Comparison of ENCODE assay signal across 8 cellular contexts in the genomic region with DNA sequence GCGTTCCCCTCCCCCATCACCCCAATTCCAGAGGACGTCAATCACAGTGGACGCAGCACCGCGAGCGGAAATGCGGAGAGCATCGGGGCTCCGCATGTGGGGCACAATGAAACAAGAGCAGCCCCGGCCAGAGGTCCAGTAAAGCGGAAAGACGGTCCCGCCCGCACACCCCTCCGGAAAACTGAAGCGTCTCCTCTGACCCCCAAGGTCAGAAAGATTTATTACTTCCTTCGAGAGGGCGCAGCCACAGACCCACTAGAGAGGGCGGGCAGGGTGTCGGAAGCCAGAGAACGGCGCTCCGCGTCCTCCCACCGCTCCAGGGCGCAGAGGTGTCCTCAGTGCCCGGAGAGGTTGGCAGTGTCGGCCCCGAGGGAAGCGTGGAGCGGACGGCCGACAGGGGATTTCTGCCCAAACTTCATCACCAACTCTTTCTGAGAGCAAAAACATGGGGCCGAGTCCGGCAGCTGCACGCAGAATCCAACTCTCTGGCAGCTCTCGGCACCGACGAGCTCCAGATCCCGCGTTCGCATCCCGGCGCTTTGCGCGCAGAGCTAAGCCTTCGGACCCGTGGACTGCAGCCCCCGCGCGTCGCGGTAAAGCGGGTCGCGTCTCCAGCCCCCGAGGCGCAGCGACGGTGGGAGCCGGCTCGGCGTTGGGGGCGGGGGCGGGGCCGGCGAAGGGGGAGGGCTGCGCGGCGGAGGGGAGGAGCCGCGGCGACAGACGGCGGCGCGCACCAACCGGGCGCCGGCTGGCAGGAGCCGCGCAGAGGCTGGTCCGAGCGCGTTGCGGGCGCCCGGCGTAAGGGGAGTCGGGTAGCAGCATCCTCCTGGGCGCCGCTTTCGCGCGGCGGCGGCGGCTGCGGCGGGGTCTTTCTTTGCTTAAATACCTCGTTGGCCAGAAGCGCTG. TPM values are rescaled to one million over a fixed set of nuclear protein-coding genes. Genes with fewer than 3 reads are reported as not detected.
A peak's percentile ranks its signal among the peaks of the same experiment; 100 is the strongest.
DNase-seq lines count a peak whose midpoint lies in the region; FAIRE-seq and TF ChIP-seq lines count a peak whose summit lies in the region.

A gene with protein sequence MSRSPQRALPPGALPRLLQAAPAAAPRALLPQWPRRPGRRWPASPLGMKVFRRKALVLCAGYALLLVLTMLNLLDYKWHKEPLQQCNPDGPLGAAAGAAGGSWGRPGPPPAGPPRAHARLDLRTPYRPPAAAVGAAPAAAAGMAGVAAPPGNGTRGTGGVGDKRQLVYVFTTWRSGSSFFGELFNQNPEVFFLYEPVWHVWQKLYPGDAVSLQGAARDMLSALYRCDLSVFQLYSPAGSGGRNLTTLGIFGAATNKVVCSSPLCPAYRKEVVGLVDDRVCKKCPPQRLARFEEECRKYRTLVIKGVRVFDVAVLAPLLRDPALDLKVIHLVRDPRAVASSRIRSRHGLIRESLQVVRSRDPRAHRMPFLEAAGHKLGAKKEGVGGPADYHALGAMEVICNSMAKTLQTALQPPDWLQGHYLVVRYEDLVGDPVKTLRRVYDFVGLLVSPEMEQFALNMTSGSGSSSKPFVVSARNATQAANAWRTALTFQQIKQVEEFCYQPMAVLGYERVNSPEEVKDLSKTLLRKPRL (plus strand): TSS at position 763 of the 906 bp plus-strand sequence. CDS start 1,046 bp downstream, outside the sequence.

- H3K27me3 Mint-ChIP-seq in astrocyte (ENCODE audit: low read depth, unreplicated experiment), result peaks cover 19% of the 10 kb centered on the region

- H2AFZ ChIP-seq in astrocyte (ENCODE audit: low read depth, low read length), result peak within 1 kb of the TSS; percentile 96

- H3K4me1 ChIP-seq in astrocyte (ENCODE audit: insufficient read depth, low read length), result no peaks in the 10 kb centered on the region

- peaks cover 5% of the 10 kb centered on the region; the same call in 1 of the 2 replicates for H3K36me3 ChIP-seq in GM06990 (ENCODE audit: control insufficient read depth, insufficient read depth, low read length)
- H3K36me3 ChIP-seq in astrocyte (ENCODE audit: insufficient read depth, low read length), result no peaks in the 10 kb centered on the region

- peaks cover 2% of the 10 kb centered on the region for H3K4me1 Mint-ChIP-seq in astrocyte (ENCODE audit: low read depth, unreplicated experiment)

- H3K9me3 ChIP-seq in astrocyte (ENCODE audit: insufficient read depth, low read depth, low read length), result no peaks in the 10 kb centered on the region

- peaks cover 8% of the 10 kb centered on the region for H3K79me2 ChIP-seq in astrocyte (ENCODE audit: insufficient read depth, low read length)

- H3K36me3 Mint-ChIP-seq in astrocyte (ENCODE audit: low read depth, unreplicated experiment), result peaks cover 1% of the 10 kb centered on the region

- DNase-seq in GM06990 (ENCODE audit: extremely low read depth, insufficient read length) (peak; percentile 91), H4 (ENCODE audit: low spot score) (peak; percentile 51), M059J (ENCODE audit: low read depth) (peak; percentile 76), T-helper 2 cell (peak; percentile 32 to 91 (median 52)), astrocyte (ENCODE audit: low read depth) (peak; percentile 67), hippocampal formation (lab: John Stamatoyannopoulos, UW) (peak; percentile 53 to 61), retinal pigment epithelial cell (ENCODE audit: low read depth) (peak; percentile 48), SHP77 treated with DMSO at 0.1 percent for 48 hours (lab: John Stamatoyannopoulos, UW) (no peak)

- FAIRE-seq in astrocyte (lab: Jason Lieb, UNC), result no peak

- peak within 1 kb of the TSS; percentile 90 for H3K4me2 ChIP-seq in astrocyte (ENCODE audit: low read length)

- TF ChIP-seq CTCF in GM06990 (IDR thresholded peaks at IDR 0.05; ENCODE audit: insufficient read depth, low read length, poor library complexity, severe bottlenecking) (no peak), astrocyte (IDR thresholded peaks at IDR 0.05; ENCODE audit: insufficient read depth, low read depth, low read length) (no peak), retinal pigment epithelial cell (conservative IDR thresholded peaks at IDR 0.05; ENCODE audit: low read depth, low read length) (peak; percentile 11)

- H3K27ac ChIP-seq in astrocyte (ENCODE audit: low read depth, low read length), result peak within 1 kb of the TSS; percentile 47

- peak within 1 kb of the TSS; percentile 66 for H3K27ac Mint-ChIP-seq in astrocyte (ENCODE audit: unreplicated experiment)

- no peaks in the 10 kb centered on the region for H3K27me3 ChIP-seq in GM06990 (replicated peaks; ENCODE audit: control insufficient read depth, insufficient read depth, low read length)
- H3K27me3 ChIP-seq in astrocyte (ENCODE audit: insufficient read depth, low read length), result no peaks in the 10 kb centered on the region

- H3K9me3 Mint-ChIP-seq in astrocyte (ENCODE audit: unreplicated experiment), result no peaks in the 10 kb centered on the region

- no peaks in the 10 kb centered on the region for H4K20me1 ChIP-seq in astrocyte (ENCODE audit: insufficient read depth, low read length)

- peak within 1 kb of the TSS; percentile 86 for H3K4me3 Mint-ChIP-seq in astrocyte (ENCODE audit: unreplicated experiment)

- H3K4me3 ChIP-seq in GM06990 (replicated peaks; ENCODE audit: low read depth, low read length) (peak within 1 kb of the TSS; percentile 96), astrocyte (ENCODE audit: insufficient read depth, low read depth, low read length) (peak within 1 kb of the TSS; percentile 80), retinal pigment epithelial cell (ENCODE audit: low read length) (peak within 1 kb of the TSS; percentile 88)

- peak within 1 kb of the TSS; percentile 79 for H3K9ac ChIP-seq in astrocyte (ENCODE audit: low read length)

RNA-seq across cellular contexts. Expression of the gene that starts here (rescaled TPM):
- 0.88 and 0.89 TPM in 2 replicates for total RNA-seq in H4 (2014; rRNA removed; shearing (Covaris generic))
- total RNA-seq in M059J (2014; rRNA removed; shearing (Covaris generic)), result 2.8 and 3.4 TPM in 2 replicates
- 11.8 and 13.4 TPM in 2 replicates for total RNA-seq in astrocyte

Comparison
In these comparisons a context has a peak if more than half of its experiments do, and no peak if none do; other contexts are left out.
1. Peak in DNase-seq in H4; RNA of the gene not detected or under 1 TPM.